ENCODE assay signal across 16 cellular contexts in the genomic region with DNA sequence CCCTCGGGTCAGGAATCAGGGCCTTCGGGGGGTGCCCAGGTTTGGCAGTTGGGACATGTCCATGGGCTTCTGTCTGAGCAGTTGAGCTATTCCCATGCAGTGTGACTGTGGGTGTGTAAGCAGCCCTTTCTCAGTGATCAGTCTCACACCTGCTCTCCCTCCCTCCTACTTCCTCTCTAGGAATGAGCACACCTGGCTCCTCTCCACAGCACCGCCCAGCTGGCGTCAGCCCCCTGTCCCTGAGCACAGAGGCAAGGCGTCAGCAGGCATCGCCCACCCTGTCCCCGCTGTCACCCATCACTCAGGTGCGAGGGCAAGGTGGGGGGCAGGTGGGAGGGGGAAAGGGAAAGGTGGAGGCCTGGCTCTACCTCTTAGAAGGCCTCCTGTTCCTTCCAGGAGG. TPM values are rescaled to one million over a fixed set of nuclear protein-coding genes. Genes with fewer than 3 reads are reported as not detected.
DNase-seq lines count a peak whose midpoint lies in the region; ATAC-seq and TF ChIP-seq lines count a peak whose summit lies in the region.
"Had no signal": no experiment of that assay in that cellular context is flagged by ENCODE, and none has a peak within 500 bp of the region (broad histone marks: within the 10 kb centered on the region; RNA-seq: fewer than 3 reads in every experiment).

No MANE protein-coding gene starts in this region.

- H3K9me3 ChIP-seq in BLaER1 = no peaks in the 10 kb centered on the region
- H3K9me3 ChIP-seq in IMR-90 (ENCODE audit: control insufficient read depth, insufficient read depth, low read length) = no peaks in the 10 kb centered on the region
- no peaks in the 10 kb centered on the region for H3K9me3 ChIP-seq in mammary epithelial cell (replicated peaks; ENCODE audit: insufficient read depth, low read length)
- H3K9me3 ChIP-seq: vagina had no signal

- dilution Hi-C loops in IMR-90 (cut with HindIII; ENCODE audit: low sequenced_read_pairs, unreplicated experiment) = no loop called here
- dilution Hi-C loops in mammary epithelial cell (cut with HindIII; ENCODE audit: low sequenced_read_pairs) = no loop called here

- H3K4me3 ChIP-seq in BLaER1 (peak overlapping the region; percentile 43), IMR-90 (ENCODE audit: insufficient read depth, low read depth, low read length) (no peak overlapping the region), mammary epithelial cell (replicated peaks in 1 of 3; ENCODE audit: insufficient read depth in 1 of 3, low read depth in 2 of 3, low read length in 3 of 3) (no peak overlapping the region)
- H3K4me3 ChIP-seq: vagina had no signal

- TF ChIP-seq POLR2A in IMR-90 (IDR thresholded peaks at IDR 0.05; ENCODE audit: low read depth, low read length) = no peak

- H3K27ac ChIP-seq in BLaER1 (peak overlapping the region; percentile 92), IMR-90 (ENCODE audit: insufficient read depth, low read length) (no peak overlapping the region), mammary epithelial cell (ENCODE audit: insufficient read depth, low read depth, low read length) (no peak overlapping the region)
- H3K27ac ChIP-seq: vagina had no signal

- CTCF ChIA-PET in IMR-90 (lab: Yijun Ruan, JAX) = no interaction called here
- CTCF ChIA-PET in mammary epithelial cell (lab: Charles Lee; ENCODE audit: low non-redundant PET) = no interaction called here

- TF ChIP-seq CTCF in IMR-90 (conservative IDR thresholded peaks at IDR 0.05; ENCODE audit: low read depth, low read length) = no peak
- TF ChIP-seq CTCF in mammary epithelial cell (conservative IDR thresholded peaks at IDR 0.05 in 1 of 2, IDR thresholded peaks at IDR 0.05 in 1 of 2; ENCODE audit: extremely low read depth in 1 of 2, insufficient read depth in 1 of 2, low read depth in 1 of 2, low read length in 2 of 2) = no peak
- no peak for TF ChIP-seq CTCF in endothelial cell (IDR thresholded peaks at IDR 0.05; ENCODE audit: unreplicated experiment)

- H3K27me3 Mint-ChIP-seq in endothelial cell (ENCODE audit: unreplicated experiment) = peaks cover 6% of the 10 kb centered on the region
- H3K27me3 Mint-ChIP-seq: activated T-helper 17 cell treated with anti-CD3 and anti-CD28 coated beads, Interleukin-2, amount 50 U/mL, for 72 hours; central memory CD8-positive, alpha-beta T cell; progenitor cell of endocrine pancreas; stimulated activated naive CD8-positive, alpha-beta T cell treated with anti-CD3 and anti-CD28 coated beads, Interleukin-15, amount 100 ng/mL, for 72 hours had no signal

- H2AFZ ChIP-seq in IMR-90 (replicated peaks; ENCODE audit: low read length, poor library complexity) (peak overlapping the region; percentile 21), mammary epithelial cell (ENCODE audit: low read depth, low read length) (no peak overlapping the region)

- H3K4ac ChIP-seq in IMR-90 (ENCODE audit: low read depth, low read length) = no peak overlapping the region

- no CpG with 5 or more reads among the region's 8 CpGs for WGBS in IMR-90 (ENCODE audit: extremely low coverage in 2 of 2, insufficient read length in 1 of 2), 2 experiments
- WGBS in mammary epithelial cell (ENCODE audit: low coverage, missing lambda C conversion rate) = 75% methylated on average over 8 of the region's 8 CpGs

- intact Hi-C loops in IMR-90 (cut with micrococcal nuclease) (no loop called here), mammary epithelial cell (cut with micrococcal nuclease) (no loop called here)

- no peak overlapping the region for H3K14ac ChIP-seq in IMR-90 (replicated peaks; ENCODE audit: low read depth, low read length)

- no peak overlapping the region for H3K18ac ChIP-seq in IMR-90 (ENCODE audit: low read depth, low read length)

- peaks cover 8% of the 10 kb centered on the region for H3K79me2 ChIP-seq in mammary epithelial cell (ENCODE audit: insufficient read depth, low read length)

- H3K9me1 ChIP-seq in IMR-90 (ENCODE audit: insufficient read depth, low read length) = 0 out of 2 replicates have a peak, but pooled peaks cover 3% of the 10 kb centered on the region

- H2BK120ac ChIP-seq in IMR-90 (ENCODE audit: low read depth, low read length) = no peak overlapping the region

- no peak overlapping the region for H4K91ac ChIP-seq in IMR-90 (ENCODE audit: insufficient read depth, low read depth, low read length)

- H2AK5ac ChIP-seq in IMR-90 (ENCODE audit: low read depth, low read length) = no peak overlapping the region

- H3K56ac ChIP-seq in IMR-90 (ENCODE audit: extremely low read depth, insufficient read depth, low read length) = no peak overlapping the region

- no peaks in the 10 kb centered on the region for H3K36me3 Mint-ChIP-seq in endothelial cell (ENCODE audit: low read depth, unreplicated experiment)

- POLR2A ChIA-PET in IMR-90 (lab: Charles Lee; ENCODE audit: unreplicated experiment) = no interaction called here

- no peak overlapping the region for H2BK20ac ChIP-seq in IMR-90 (ENCODE audit: low read depth, low read length)

- TF ChIP-seq RAD21 in IMR-90 (IDR thresholded peaks at IDR 0.05; ENCODE audit: low read length) = no peak

- H3K27me3 ChIP-seq in BLaER1 (no peaks in the 10 kb centered on the region), IMR-90 (ENCODE audit: control insufficient read depth, insufficient read depth, low read length) (no peaks in the 10 kb centered on the region), mammary epithelial cell (ENCODE audit: insufficient read depth, low read length) (no peaks in the 10 kb centered on the region)
- H3K27me3 ChIP-seq: vagina had no signal

- H3K4me1 Mint-ChIP-seq in endothelial cell (ENCODE audit: unreplicated experiment) = no peaks in the 10 kb centered on the region
- H3K4me1 Mint-ChIP-seq: activated T-helper 17 cell treated with anti-CD3 and anti-CD28 coated beads, Interleukin-2, amount 50 U/mL, for 72 hours; central memory CD8-positive, alpha-beta T cell; stimulated activated naive CD8-positive, alpha-beta T cell treated with anti-CD3 and anti-CD28 coated beads, Interleukin-15, amount 100 ng/mL, for 72 hours had no signal

- no peak overlapping the region for H2AK9ac ChIP-seq in IMR-90 (replicated peaks; ENCODE audit: low read depth, low read length, poor library complexity)

- peak overlapping the region; percentile 75 for H3K9ac ChIP-seq in BLaER1
- H3K9ac ChIP-seq in IMR-90 (ENCODE audit: low read depth, low read length) = no peak overlapping the region
- H3K9ac ChIP-seq in mammary epithelial cell (ENCODE audit: insufficient read depth, low read length) = no peak overlapping the region

- H3K36me3 ChIP-seq in BLaER1 = peaks cover 10% of the 10 kb centered on the region; the same call in 1 of the 2 replicates
- H3K36me3 ChIP-seq in IMR-90 (ENCODE audit: control insufficient read depth, insufficient read depth, low read length) = peaks cover 3% of the 10 kb centered on the region; the same call in 1 of the 2 replicates
- H3K36me3 ChIP-seq in mammary epithelial cell (ENCODE audit: insufficient read depth, low read length) = no peaks in the 10 kb centered on the region
- H3K36me3 ChIP-seq: vagina had no signal

- peak overlapping the region; percentile 92 for H3K4me2 ChIP-seq in BLaER1
- no peak overlapping the region for H3K4me2 ChIP-seq in IMR-90 (ENCODE audit: low read depth, low read length)
- peak overlapping the region; percentile 16 for H3K4me2 ChIP-seq in mammary epithelial cell (ENCODE audit: insufficient read depth, low read depth, low read length)

- no peaks in the 10 kb centered on the region for H3K9me3 Mint-ChIP-seq in endothelial cell (ENCODE audit: unreplicated experiment)
- H3K9me3 Mint-ChIP-seq: activated T-helper 17 cell treated with anti-CD3 and anti-CD28 coated beads, Interleukin-2, amount 50 U/mL, for 72 hours; central memory CD8-positive, alpha-beta T cell; stimulated activated naive CD8-positive, alpha-beta T cell treated with anti-CD3 and anti-CD28 coated beads, Interleukin-15, amount 100 ng/mL, for 72 hours had no signal

- BruUV-seq in IMR-90 (replicated peaks; lab: Mats Ljungman, UMichigan) = no TSS peak
- BruUV-seq in mammary epithelial cell (replicated peaks; lab: Mats Ljungman, UMichigan) = no TSS peak

- no peak overlapping the region for H4K5ac ChIP-seq in IMR-90 (ENCODE audit: low read depth, low read length)

- no peak overlapping the region for H4K8ac ChIP-seq in IMR-90 (ENCODE audit: low read depth in 2 of 2, low read length in 2 of 2)

- no peak overlapping the region for H2BK15ac ChIP-seq in IMR-90 (ENCODE audit: low read depth, low read length)

- H3K4me1 ChIP-seq in BLaER1 (peaks cover 80% of the 10 kb centered on the region), IMR-90 (ENCODE audit: control insufficient read depth, insufficient read depth, low read length) (peaks cover 4% of the 10 kb centered on the region), mammary epithelial cell (ENCODE audit: insufficient read depth, low read length) (peaks cover 55% of the 10 kb centered on the region)

- no peaks in the 10 kb centered on the region for H3K79me1 ChIP-seq in IMR-90 (ENCODE audit: low read depth in 1 of 2, low read length in 2 of 2)

- no peak overlapping the region for H3K23ac ChIP-seq in IMR-90 (ENCODE audit: low read depth, low read length)

- ATAC-seq in IMR-90 (ENCODE audit: low read depth) (no peak), HG03196 (IDR thresholded peaks at IDR 0.05; ENCODE audit: unreplicated experiment) (no peak)
- ATAC-seq: activated CD8-positive, alpha-beta T cell treated with anti-CD3 and anti-CD28 coated beads, Interleukin-2, amount 10 ng/mL, durations not matched to agents 7 days and 5 days; activated T-helper 17 cell treated with anti-CD3 and anti-CD28 coated beads, Interleukin-2, amount 50 U/mL, for 72 hours; left lobe of liver; Panc1; stimulated activated naive CD8-positive, alpha-beta T cell treated with anti-CD3 and anti-CD28 coated beads, Interleukin-15, amount 100 ng/mL, for 72 hours had no signal

- no peak overlapping the region for H3K27ac Mint-ChIP-seq in endothelial cell (ENCODE audit: unreplicated experiment)
- H3K27ac Mint-ChIP-seq: activated CD8-positive, alpha-beta T cell treated with anti-CD3 and anti-CD28 coated beads, Interleukin-2, amount 10 ng/mL, durations not matched to agents 7 days and 5 days; activated T-helper 17 cell treated with anti-CD3 and anti-CD28 coated beads, Interleukin-2, amount 50 U/mL, for 72 hours; progenitor cell of endocrine pancreas had no signal

- H4K20me1 ChIP-seq in BLaER1 (peaks cover 19% of the 10 kb centered on the region; the same call in 1 of the 2 replicates), IMR-90 (ENCODE audit: insufficient read depth, low read length) (no peaks in the 10 kb centered on the region), mammary epithelial cell (ENCODE audit: insufficient read depth, low read length) (no peaks in the 10 kb centered on the region)

- in situ Hi-C loops in IMR-90 (cut with MboI; ENCODE audit: low sequenced_read_pairs) (no loop called here), mammary epithelial cell (cut with MboI; ENCODE audit: low sequenced_read_pairs in 2 of 2) (no loop called here)

- DNase-seq in IMR-90 (no peak), NCI-H2196 (lab: John Stamatoyannopoulos, UW; ENCODE audit: unreplicated experiment) (peak; percentile 75), mammary epithelial cell (no peak), endothelial cell (ENCODE audit: low spot score) (no peak), NCI-H226 (no peak)
- no peak for DNase-seq in stimulated activated CD4-positive, alpha-beta T cell treated with anti-CD3 and anti-CD28 coated beads, Interleukin-4, amount 100 ng/mL, for 1 hour
- DNase-seq: activated CD8-positive, alpha-beta T cell treated with anti-CD3 and anti-CD28 coated beads, Interleukin-2, amount 10 ng/mL, durations not matched to agents 7 days and 5 days; stimulated activated naive CD8-positive, alpha-beta T cell treated with anti-CD3 and anti-CD28 coated beads, Interleukin-15, amount 100 ng/mL, for 72 hours had no signal

- H3K4me3 Mint-ChIP-seq in endothelial cell (ENCODE audit: unreplicated experiment) = no peak overlapping the region
- H3K4me3 Mint-ChIP-seq: activated CD8-positive, alpha-beta T cell treated with anti-CD3 and anti-CD28 coated beads, Interleukin-2, amount 10 ng/mL, durations not matched to agents 7 days and 5 days; activated T-helper 17 cell treated with anti-CD3 and anti-CD28 coated beads, Interleukin-2, amount 50 U/mL, for 72 hours; central memory CD8-positive, alpha-beta T cell; stimulated activated naive CD8-positive, alpha-beta T cell treated with anti-CD3 and anti-CD28 coated beads, Interleukin-15, amount 100 ng/mL, for 72 hours had no signal

- no peak overlapping the region for H2BK5ac ChIP-seq in IMR-90 (ENCODE audit: low read depth, low read length, poor library complexity, severe bottlenecking)

RNA-seq across cellular contexts. Expression of a gene that starts 25.9 kb away (rescaled TPM):
- under 0.01 TPM in 2 replicates for total RNA-seq in IMR-90 (2012; rRNA removed)
- 0.34 and 0.43 TPM in 2 replicates for polyA plus RNA-seq in IMR-90 (2012; rRNA removed)
- 0.16 and 0.34 TPM in 2 replicates for polyA plus RNA-seq in IMR-90 (2012; cell fraction: cytosol; rRNA removed)
- 0.17 and 0.36 TPM in 2 replicates for polyA plus RNA-seq in IMR-90 (2012; cell fraction: nucleus; rRNA removed; ENCODE audit: low replicate concordance)
- total RNA-seq in mammary epithelial cell = 1 to 10 TPM in 1 of 2 donors, not detected in 1; 1.2 TPM
- not detected for polyA plus RNA-seq in mammary epithelial cell
- polyA minus RNA-seq in mammary epithelial cell = not detected
- total RNA-seq in endothelial cell (ENCODE audit: unreplicated experiment) = not detected
- total RNA-seq: activated CD8-positive, alpha-beta T cell treated with anti-CD3 and anti-CD28 coated beads, Interleukin-2, amount 10 ng/mL, durations not matched to agents 7 days and 5 days; activated T-helper 17 cell treated with anti-CD3 and anti-CD28 coated beads, Interleukin-2, amount 50 U/mL, for 72 hours; left lobe of liver had no signal
